37 cellular contexts compared by ENCODE assay signal in genomic region chr4:183285886-183286285, GRCh38. TPM values are rescaled to one million over a fixed set of nuclear protein-coding genes. Genes with fewer than 3 reads are reported as not detected.
"Had no signal": no experiment of that assay in that cellular context is flagged by ENCODE, and none has a peak within 500 bp of the region (broad histone marks: within the 10 kb centered on the region; RNA-seq: fewer than 3 reads in every experiment).

No MANE protein-coding gene starts in this region.

- H3K9me3 ChIP-seq: adrenal gland, Peyer's patch, SJSA1, SK-N-SH had no signal

- H3K9me3 Mint-ChIP-seq: activated B cell treated with CpG ODN at 0.5 μM for 24 hours; activated CD4-positive, alpha-beta T cell treated with anti-CD3 and anti-CD28 coated beads, Interleukin-2, amount 10 ng/mL, durations not matched to agents 24 days and 14 days; activated CD8-positive, alpha-beta T cell treated with anti-CD3 and anti-CD28 coated beads for 36 hours; activated naive CD4-positive, alpha-beta T cell treated with anti-CD3 and anti-CD28 coated beads, Interleukin-2, amount 50 U/mL, for 72 hours; activated T-helper 2 cell treated with anti-CD3 and anti-CD28 coated beads, Interferon-gamma antibody, Interleukin-2, Interleukin-4, amounts not matched to agents 10 μg/mL and 5 μg/mL and 100 μg/mL, durations not matched to agents 14 hours and 24 hours and 36 hours; brain; T-helper 1 cell treated with Interleukin-12 subunit alpha and Interleukin-12 subunit beta and Interleukin-4 antibody, amounts not matched to agents 30 μg/mL and 1 μg/mL, for 36 hours had no signal

- H3K4me1 Mint-ChIP-seq: activated B cell treated with CpG ODN at 0.5 μM for 24 hours; activated CD4-positive, alpha-beta T cell treated with anti-CD3 and anti-CD28 coated beads, Interleukin-2, amount 10 ng/mL, durations not matched to agents 24 days and 14 days; brain had no signal

- H3K4me3 Mint-ChIP-seq: activated B cell treated with CpG ODN at 0.5 μM for 24 hours; activated CD4-positive, alpha-beta T cell treated with anti-CD3 and anti-CD28 coated beads, Interleukin-2, amount 10 ng/mL, durations not matched to agents 24 days and 14 days; activated CD8-positive, alpha-beta T cell treated with anti-CD3 and anti-CD28 coated beads for 36 hours; brain; T-helper 1 cell treated with Interleukin-12 subunit alpha and Interleukin-12 subunit beta and Interleukin-4 antibody, amounts not matched to agents 30 μg/mL and 1 μg/mL, for 36 hours had no signal

- DNase-seq: activated B cell treated with CpG ODN at 0.5 μM for 24 hours; activated CD4-positive, alpha-beta T cell treated with anti-CD3 and anti-CD28 coated beads, Interleukin-2, amount 10 ng/mL, durations not matched to agents 24 days and 14 days; activated CD4-positive, alpha-beta T cell treated with anti-CD3 and anti-CD28 coated beads, Interleukin-2, amount 50 U/mL, for 4 hours; activated CD4-positive, CD25-positive, alpha-beta regulatory T cell treated with anti-CD3 and anti-CD28 coated beads, Interleukin-2, amount 50 U/mL, for 72 hours; activated CD8-positive, alpha-beta T cell treated with anti-CD3 and anti-CD28 coated beads for 36 hours; activated gamma-delta T cell; activated naive CD4-positive, alpha-beta T cell treated with Interleukin-2 at 50 U/mL for 16 hours; activated T-cell treated with anti-CD3 and anti-CD28 coated beads, Interleukin-2, amount 50 U/mL, for 1 hour; adrenal gland; anterior cingulate cortex; caudate nucleus; cerebellar nuclear complex; MM.1S; MV-4-11; NCI-H1092; NCI-H1436 treated with DMSO at 0.1 percent for 48 hours; NCI-H1694 treated with DMSO at 0.1 percent for 48 hours; NCI-H2029; NCI-H345; NCI-H524 treated with DMSO at 0.1 percent for 48 hours; PC-3; Peyer's patch; RPMI8226; SHP77 treated with DMSO at 0.1 percent for 48 hours; SK-N-SH; T-helper 9 cell had no signal

- ATAC-seq: activated CD8-positive, alpha-beta T cell treated with anti-CD3 and anti-CD28 coated beads for 36 hours; activated naive CD4-positive, alpha-beta T cell treated with anti-CD3 and anti-CD28 coated beads, Interleukin-2, amount 50 U/mL, for 72 hours; PC-3 had no signal

- H3K27ac Mint-ChIP-seq: activated B cell treated with CpG ODN at 0.5 μM for 24 hours; activated CD4-positive, alpha-beta T cell treated with anti-CD3 and anti-CD28 coated beads, Interleukin-2, amount 10 ng/mL, durations not matched to agents 24 days and 14 days; activated CD8-positive, alpha-beta T cell treated with anti-CD3 and anti-CD28 coated beads for 36 hours; activated naive CD4-positive, alpha-beta T cell treated with anti-CD3 and anti-CD28 coated beads, Interleukin-2, amount 50 U/mL, for 72 hours; activated T-helper 2 cell treated with anti-CD3 and anti-CD28 coated beads, Interferon-gamma antibody, Interleukin-2, Interleukin-4, amounts not matched to agents 10 μg/mL and 5 μg/mL and 100 μg/mL, durations not matched to agents 14 hours and 24 hours and 36 hours; brain; T-helper 1 cell treated with Interleukin-12 subunit alpha and Interleukin-12 subunit beta and Interleukin-4 antibody, amounts not matched to agents 30 μg/mL and 1 μg/mL, for 36 hours had no signal

- H3K4me3 ChIP-seq: adrenal gland, Peyer's patch, SJSA1 had no signal

- H3K27ac ChIP-seq: adrenal gland, KMS-11, Peyer's patch, SJSA1, VCaP had no signal

- H3K36me3 Mint-ChIP-seq: activated naive CD4-positive, alpha-beta T cell treated with anti-CD3 and anti-CD28 coated beads, Interleukin-2, amount 50 U/mL, for 72 hours had no signal

- H3K4me1 ChIP-seq: adrenal gland, SJSA1 had no signal

- H3K9ac ChIP-seq: KMS-11, SK-N-SH had no signal

- H3K27me3 ChIP-seq: adrenal gland, Peyer's patch, SJSA1 had no signal

- H3K4me2 ChIP-seq: KMS-11, SK-N-SH had no signal

- H3K27me3 Mint-ChIP-seq: activated CD4-positive, alpha-beta T cell treated with anti-CD3 and anti-CD28 coated beads, Interleukin-2, amount 10 ng/mL, durations not matched to agents 24 days and 14 days; brain had no signal

RNA-seq across cellular contexts. Expression of gene CLDN22, which starts 34.2 kb away (rescaled TPM):
- total RNA-seq: activated B cell treated with CpG ODN at 0.5 μM for 24 hours; activated CD4-positive, alpha-beta T cell treated with anti-CD3 and anti-CD28 coated beads, Interleukin-2, amount 10 ng/mL, durations not matched to agents 24 days and 14 days; activated CD8-positive, alpha-beta memory T cell treated with anti-CD3 and anti-CD28 coated beads for 36 hours; activated CD8-positive, alpha-beta T cell treated with anti-CD3 and anti-CD28 coated beads for 36 hours; activated naive CD4-positive, alpha-beta T cell treated with anti-CD3 and anti-CD28 coated beads, Interleukin-2, amount 50 U/mL, for 72 hours; activated T-helper 2 cell treated with anti-CD3 and anti-CD28 coated beads, Interferon-gamma antibody, Interleukin-2, Interleukin-4, amounts not matched to agents 10 μg/mL and 5 μg/mL and 100 μg/mL, durations not matched to agents 14 hours and 24 hours and 36 hours; adrenal gland; bronchial epithelial cell; LHCN-M2; NCI-H460; PC-3; Peyer's patch; SJSA1 had no signal
- polyA plus RNA-seq: adrenal gland had no signal

RNA-seq across cellular contexts. Expression of gene CLDN24, which starts 36.3 kb away (rescaled TPM):
- total RNA-seq: activated B cell treated with CpG ODN at 0.5 μM for 24 hours; activated CD4-positive, alpha-beta T cell treated with anti-CD3 and anti-CD28 coated beads, Interleukin-2, amount 10 ng/mL, durations not matched to agents 24 days and 14 days; activated CD8-positive, alpha-beta memory T cell treated with anti-CD3 and anti-CD28 coated beads for 36 hours; activated CD8-positive, alpha-beta T cell treated with anti-CD3 and anti-CD28 coated beads for 36 hours; activated naive CD4-positive, alpha-beta T cell treated with anti-CD3 and anti-CD28 coated beads, Interleukin-2, amount 50 U/mL, for 72 hours; activated T-helper 2 cell treated with anti-CD3 and anti-CD28 coated beads, Interferon-gamma antibody, Interleukin-2, Interleukin-4, amounts not matched to agents 10 μg/mL and 5 μg/mL and 100 μg/mL, durations not matched to agents 14 hours and 24 hours and 36 hours; adrenal gland; bronchial epithelial cell; LHCN-M2; NCI-H460; PC-3; Peyer's patch; SJSA1 had no signal
- polyA plus RNA-seq: adrenal gland, SK-N-SH had no signal
